ENCODE assay signal across 8 cellular contexts in genomic region chr3:119630562-119631329, GRCh38. TPM values are rescaled to one million over a fixed set of nuclear protein-coding genes. Genes with fewer than 3 reads are reported as not detected.
DNase-seq lines count a peak whose midpoint lies in the region; ATAC-seq, FAIRE-seq and TF ChIP-seq lines count a peak whose summit lies in the region.

No MANE protein-coding gene starts in this region.

- no peak for TF ChIP-seq EP300 in SK-N-SH (IDR thresholded peaks at IDR 0.05; ENCODE audit: borderline replicate concordance in 1 of 2, low read depth in 1 of 2, low read length in 1 of 2)

- no peaks in the 10 kb centered on the region for H3F3A ChIP-seq in SK-N-SH (replicated peaks; ENCODE audit: insufficient read depth)

- ATAC-seq in psoas muscle (peak; percentile 80 to 89 (median 85)), GM21717 (IDR thresholded peaks at IDR 0.05; ENCODE audit: unreplicated experiment) (no peak)

- no peak for FAIRE-seq in GM12891 (lab: Jason Lieb, UNC)

- no peaks in the 10 kb centered on the region for H3K9me2 ChIP-seq in SK-N-SH

- intact Hi-C loops in psoas muscle (cut with DNase I), result loop anchor here in 1 of 2 donors (2.0 kb wide), 1 partner anchor 32 kb away; no protein-coding TSS in a partner anchor

- 92% methylated on average over 10 of the region's 10 CpGs for WGBS in SK-N-SH (ENCODE audit: low lambda C conversion rate)
- WGBS in psoas muscle, 3 donors, result 21 to 36% (median 25%) methylated on average over 10 of the region's 10 CpGs

- peaks cover 4 to 19% of the 10 kb centered on the region in 2 experiments; a peak in 3 of 4 replicates for H3K4me1 ChIP-seq in SK-N-SH (ENCODE audit: control insufficient read depth in 1 of 2, insufficient read depth in 2 of 2, low read depth in 1 of 2, low read length in 1 of 2)
- H3K4me1 ChIP-seq in psoas muscle, result peaks cover 61% of the 10 kb centered on the region
- peaks cover 3% of the 10 kb centered on the region for H3K4me1 ChIP-seq in effector memory CD4-positive, alpha-beta T cell (ENCODE audit: control insufficient read depth, insufficient read depth, low read length, poor library complexity, severe bottlenecking)

- TF ChIP-seq CTCF in SK-N-SH (IDR thresholded peaks at IDR 0.05) (no peak), fibroblast of the aortic adventitia (IDR thresholded peaks at IDR 0.05; ENCODE audit: insufficient read depth, low read length) (no peak), psoas muscle (IDR thresholded peaks at IDR 0.05) (no peak)

- no peak for TF ChIP-seq POLR2A in GM12891 (IDR thresholded peaks at IDR 0.05; ENCODE audit: low read depth, low read length)

- CTCF ChIA-PET in SK-N-SH (lab: Yijun Ruan, JAX), result interaction anchor here (0.6 kb wide), 2 partner anchors 9 to 826 kb away, joined by 3 read pairs; no protein-coding TSS in a partner anchor

- no peaks in the 10 kb centered on the region for H3K36me3 ChIP-seq in SK-N-SH (replicated peaks in 1 of 2; ENCODE audit: control insufficient read depth in 1 of 2, insufficient read depth in 2 of 2, low read length in 1 of 2)
- no peaks in the 10 kb centered on the region for H3K36me3 ChIP-seq in psoas muscle (ENCODE audit: insufficient read depth in 1 of 2, low read depth in 1 of 2)
- no peaks in the 10 kb centered on the region for H3K36me3 ChIP-seq in effector memory CD4-positive, alpha-beta T cell (ENCODE audit: control insufficient read depth, insufficient read depth, low read length)

- H3K4me2 ChIP-seq in SK-N-SH, result no peak overlapping the region

- POLR2A ChIA-PET in SK-N-SH (lab: Yijun Ruan, JAX), result no interaction called here

- no peaks in the 10 kb centered on the region for H3K27me3 ChIP-seq in SK-N-SH (ENCODE audit: insufficient read depth)
- no peaks in the 10 kb centered on the region for H3K27me3 ChIP-seq in psoas muscle (ENCODE audit: insufficient read depth in 3 of 3, low read length in 2 of 3)
- no peaks in the 10 kb centered on the region for H3K27me3 ChIP-seq in effector memory CD4-positive, alpha-beta T cell (replicated peaks; ENCODE audit: control insufficient read depth, insufficient read depth, low read length, poor library complexity, severe bottlenecking)

- H3K4me3 ChIP-seq in SK-N-SH (ENCODE audit: low read depth in 2 of 2, low read length in 1 of 2) (no peak overlapping the region), fibroblast of the aortic adventitia (ENCODE audit: low read depth, low read length) (no peak overlapping the region), psoas muscle (peak overlapping the region; percentile 10)
- no peak overlapping the region for H3K4me3 ChIP-seq in effector memory CD4-positive, alpha-beta T cell (ENCODE audit: insufficient read depth, low read depth, low read length, poor library complexity, severe bottlenecking)

- peak overlapping the region; percentile 24; the same call in 1 of the 2 replicates for H2AFZ ChIP-seq in SK-N-SH (ENCODE audit: low read depth)

- TF ChIP-seq RAD21 in SK-N-SH (IDR thresholded peaks at IDR 0.05; ENCODE audit: low read length), result no peak

- H3K9me3 ChIP-seq in SK-N-SH (no peaks in the 10 kb centered on the region), psoas muscle (no peaks in the 10 kb centered on the region)
- no peaks in the 10 kb centered on the region for H3K9me3 ChIP-seq in effector memory CD4-positive, alpha-beta T cell (ENCODE audit: control insufficient read depth, low read length)

- H3K27ac ChIP-seq in SK-N-SH (ENCODE audit: low read depth in 2 of 2, low read length in 1 of 2), result no peak overlapping the region
- peak overlapping the region; percentile 93 for H3K27ac ChIP-seq in psoas muscle
- no peak overlapping the region for H3K27ac ChIP-seq in effector memory CD4-positive, alpha-beta T cell (ENCODE audit: insufficient read depth, low read length, poor library complexity, severe bottlenecking)

- no peaks in the 10 kb centered on the region for H4K20me1 ChIP-seq in SK-N-SH (ENCODE audit: insufficient read depth)

- H3K79me2 ChIP-seq in SK-N-SH (ENCODE audit: insufficient read depth), result no peaks in the 10 kb centered on the region

- no peak overlapping the region for H3K9ac ChIP-seq in SK-N-SH

- DNase-seq in EL (peak; percentile 52), SK-N-SH (no peak), fibroblast of the aortic adventitia (ENCODE audit: low read depth) (peak; percentile 90), psoas muscle (peak; percentile 50 to 74), putamen (ENCODE audit: low spot score) (no peak), GM12891 (ENCODE audit: insufficient read length, low spot score) (no peak)
- no peak for DNase-seq in effector memory CD4-positive, alpha-beta T cell

TF ChIP-seq in SK-N-SH, 30 proteins besides CTCF, POLR2A, EP300 and RAD21:
- TF ChIP-seq MEF2A (IDR thresholded peaks at IDR 0.05; ENCODE audit: borderline replicate concordance, low read depth), result no peak
- no peak for TF ChIP-seq NRF1 (IDR thresholded peaks at IDR 0.05; ENCODE audit: low read depth, low read length)
- TF ChIP-seq FOXJ3 (CRISPR knock-in tag; IDR thresholded peaks at IDR 0.05), result no peak
- TF ChIP-seq TEAD4 (IDR thresholded peaks at IDR 0.05; ENCODE audit: borderline replicate concordance, insufficient read depth), result no peak
- TF ChIP-seq CHD2 (IDR thresholded peaks at IDR 0.05; ENCODE audit: low read length, partially characterized antibody), result no peak
- no peak for TF ChIP-seq MXI1 (IDR thresholded peaks at IDR 0.05; ENCODE audit: low read depth, low read length)
- no peak for TF ChIP-seq YY1 (IDR thresholded peaks at IDR 0.05; ENCODE audit: low read depth)
- no peak for TF ChIP-seq ELF1 (IDR thresholded peaks at IDR 0.05)
- no peak for TF ChIP-seq FOSL2 (IDR thresholded peaks at IDR 0.05; ENCODE audit: borderline replicate concordance, low read depth)

TF ChIP-seq in GM12891, 5 proteins besides CTCF, POLR2A, EP300 and RAD21:
- TF ChIP-seq POLR2AphosphoS5 (IDR thresholded peaks at IDR 0.05; ENCODE audit: low read depth, low read length) (no peak), PAX5 (IDR thresholded peaks at IDR 0.05; ENCODE audit: insufficient read depth, low read length, severe bottlenecking) (no peak)

RNA-seq across cellular contexts. Expression of gene POPDC2, which starts 29.6 kb away (rescaled TPM):
- 19.9 and 38.8 TPM in 2 replicates for polyA plus RNA-seq in SK-N-SH (2012; rRNA removed)
- polyA plus RNA-seq in SK-N-SH (2012; cell fraction: cytosol; rRNA removed), result 21.0 and 24.0 TPM in 2 replicates
- 45.1 and 48.3 TPM in 2 replicates for polyA plus RNA-seq in SK-N-SH (2012; cell fraction: nucleus; rRNA removed)
- 0.27 and 1.6 TPM in 2 replicates for total RNA-seq in fibroblast of the aortic adventitia (ENCODE audit: low replicate concordance)
- 100 to 1,000 TPM; 103 to 205 (median 149) TPM for total RNA-seq in psoas muscle
- polyA plus RNA-seq in psoas muscle, result 100 to 1,000 TPM in 1 of 3 donors, 10 to 100 TPM in 2; 30.7 to 140 (median 75.8) TPM
- polyA plus RNA-seq in GM12891 (2012; ENCODE audit: low read depth, missing spikeins), result 2.1 TPM

RNA-seq across cellular contexts. Expression of gene PLA1A, which starts 33.1 kb away (rescaled TPM):
- polyA plus RNA-seq in SK-N-SH (2012; rRNA removed), result 0.08 TPM in 1 of 2 replicates, not detected in the other
- 0.09 TPM in 1 of 2 replicates, not detected in the other for polyA plus RNA-seq in SK-N-SH (2012; cell fraction: cytosol; rRNA removed)
- 0.06 TPM in 1 of 2 replicates, not detected in the other for polyA plus RNA-seq in SK-N-SH (2012; cell fraction: nucleus; rRNA removed)
- 1.1 TPM in 1 of 2 replicates, not detected in the other for total RNA-seq in fibroblast of the aortic adventitia (ENCODE audit: low replicate concordance)
- 10 to 100 TPM in 1 of 4 donors, 1 to 10 TPM in 3; 2.3 to 11.7 (median 5.8) TPM for total RNA-seq in psoas muscle
- 1 to 10 TPM; 1.1 to 2.5 (median 2.4) TPM for polyA plus RNA-seq in psoas muscle
- polyA plus RNA-seq in GM12891 (2012; ENCODE audit: low read depth, missing spikeins), result 4.9 TPM

RNA-seq across cellular contexts. Expression of gene COX17, which starts 46.5 kb away (rescaled TPM):
- polyA plus RNA-seq in SK-N-SH (2012; rRNA removed) (15.1 and 21.5 TPM in 2 replicates), psoas muscle (100 to 1,000 TPM; 166 to 330 (median 304) TPM)
- 19.7 and 24.6 TPM in 2 replicates for polyA plus RNA-seq in SK-N-SH (2012; cell fraction: cytosol; rRNA removed)
- 3.6 and 8.3 TPM in 2 replicates for polyA plus RNA-seq in SK-N-SH (2012; cell fraction: nucleus; rRNA removed)
- total RNA-seq in fibroblast of the aortic adventitia (ENCODE audit: low replicate concordance) (17.0 and 18.0 TPM in 2 replicates), psoas muscle (100 to 1,000 TPM in 3 of 4 donors, 10 to 100 TPM in 1; 89.5 to 180 (median 127) TPM)
- polyA plus RNA-seq in GM12891 (2012; ENCODE audit: low read depth, missing spikeins), result 198 TPM

RNA-seq across cellular contexts. Expression of gene ADPRH, which starts 51.5 kb away (rescaled TPM):
- polyA plus RNA-seq in SK-N-SH (2012; rRNA removed) (0.08 TPM in 1 of 2 replicates, not detected in the other), psoas muscle (10 to 100 TPM in 2 of 3 donors, 1 to 10 TPM in 1; 5.2 to 16.6 (median 15.0) TPM)
- 0.03 TPM in 2 replicates for polyA plus RNA-seq in SK-N-SH (2012; cell fraction: cytosol; rRNA removed)
- not detected in 2 replicates for polyA plus RNA-seq in SK-N-SH (2012; cell fraction: nucleus; rRNA removed)
- total RNA-seq in fibroblast of the aortic adventitia (ENCODE audit: low replicate concordance) (3.8 and 4.1 TPM in 2 replicates), psoas muscle (10 to 100 TPM; 12.6 to 16.9 (median 14.5) TPM)
- 18.0 TPM for polyA plus RNA-seq in GM12891 (2012; ENCODE audit: low read depth, missing spikeins)

Comparison
In these comparisons a context has a peak if more than half of its experiments do, and no peak if none do; other contexts are left out.
1. DNase-seq: peak in EL (single experiment), fibroblast of the aortic adventitia (single experiment) and psoas muscle (2 of 2); none in SK-N-SH (single experiment), putamen (single experiment), GM12891 (single experiment) and effector memory CD4-positive, alpha-beta T cell (0 of 3).
2. RNA of gene POPDC2, which starts 29.6 kb away (total RNA-seq): 103 to 205 TPM in psoas muscle; 0.27 to 1.6 TPM in fibroblast of the aortic adventitia; every median in the first group is over 10 times any median in the second.